14 cellular contexts compared by ENCODE assay signal in the genomic region with DNA sequence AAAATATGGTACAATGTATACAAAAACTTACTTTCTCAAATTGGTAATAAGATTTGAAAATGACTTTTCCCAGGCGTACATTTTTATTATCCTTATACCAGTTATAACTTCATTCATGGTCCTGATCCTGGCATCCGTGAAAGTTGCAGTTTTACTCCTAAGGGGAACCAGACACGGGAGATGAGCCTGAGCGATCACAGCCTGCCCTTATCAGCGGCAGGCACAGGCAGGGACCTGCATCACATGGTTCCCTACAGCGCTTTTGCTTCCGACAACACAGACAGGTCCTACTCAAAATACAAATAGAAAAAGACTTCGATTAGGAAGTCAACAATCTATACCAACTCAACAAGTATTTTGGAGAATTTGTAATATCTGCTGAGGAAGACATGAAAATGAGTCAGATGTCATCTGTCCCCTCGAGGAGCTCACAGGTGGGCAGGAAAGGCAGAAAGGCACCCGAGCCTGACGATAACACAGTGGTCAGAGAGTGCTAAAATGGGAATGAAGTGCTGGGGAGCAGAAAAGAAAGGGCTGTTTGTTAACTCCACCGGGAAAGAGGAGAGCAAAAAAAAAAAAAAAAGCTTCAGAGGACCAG.
DNase-seq lines count a peak whose midpoint lies in the region; ATAC-seq and TF ChIP-seq lines count a peak whose summit lies in the region.
"Had no signal": no experiment of that assay in that cellular context is flagged by ENCODE, and none has a peak within 500 bp of the region (broad histone marks: within the 10 kb centered on the region; RNA-seq: fewer than 3 reads in every experiment).

No MANE protein-coding gene starts in this region.

- TF ChIP-seq CTCF in MCF 10A (IDR thresholded peaks at IDR 0.05; ENCODE audit: unreplicated experiment) = no peak
- no peak for TF ChIP-seq CTCF in mammary epithelial cell (conservative IDR thresholded peaks at IDR 0.05 in 1 of 2, IDR thresholded peaks at IDR 0.05 in 1 of 2; ENCODE audit: extremely low read depth in 1 of 2, insufficient read depth in 1 of 2, low read depth in 1 of 2, low read length in 2 of 2)
- no peak for TF ChIP-seq CTCF in dorsolateral prefrontal cortex (IDR thresholded peaks at IDR 0.05 in 54 of 56, conservative IDR thresholded peaks at IDR 0.05 in 2 of 56; ENCODE audit: low read depth in 1 of 56, partially characterized antibody in 56 of 56)

- H3K4me1 Mint-ChIP-seq in MCF 10A (ENCODE audit: insufficient read depth, unreplicated experiment) = no peaks in the 10 kb centered on the region

- no peak overlapping the region for H3K4me3 Mint-ChIP-seq in MCF 10A (ENCODE audit: unreplicated experiment)

- H3K27me3 Mint-ChIP-seq in MCF 10A (ENCODE audit: insufficient read depth, unreplicated experiment) = no peaks in the 10 kb centered on the region

- H3K27ac Mint-ChIP-seq in MCF 10A (ENCODE audit: low read depth, unreplicated experiment) = peak overlapping the region; percentile 13

- in situ Hi-C loops in mammary epithelial cell (cut with MboI; ENCODE audit: low sequenced_read_pairs in 2 of 2) = no loop called here

- no peak overlapping the region for H3K27ac ChIP-seq in mammary epithelial cell (ENCODE audit: insufficient read depth, low read depth, low read length)
- H3K27ac ChIP-seq in dorsolateral prefrontal cortex = no peak overlapping the region
- H3K27ac ChIP-seq: 22Rv1, adrenal gland, tibial artery had no signal

- H4K20me1 ChIP-seq in mammary epithelial cell (ENCODE audit: insufficient read depth, low read length) = no peaks in the 10 kb centered on the region

- H3K9me3 Mint-ChIP-seq in MCF 10A (ENCODE audit: unreplicated experiment) = no peaks in the 10 kb centered on the region

- no peaks in the 10 kb centered on the region for H3K9me3 ChIP-seq in mammary epithelial cell (replicated peaks; ENCODE audit: insufficient read depth, low read length)
- H3K9me3 ChIP-seq: adrenal gland, tibial artery had no signal

- H3K27me3 ChIP-seq in mammary epithelial cell (ENCODE audit: insufficient read depth, low read length) (no peaks in the 10 kb centered on the region), dorsolateral prefrontal cortex (peaks cover 0 to 3% (median 0%) of the 10 kb centered on the region in 45 donors)
- H3K27me3 ChIP-seq: adrenal gland, tibial artery had no signal

- ATAC-seq in HG02759 (IDR thresholded peaks at IDR 0.05; ENCODE audit: unreplicated experiment) = peak; percentile 94
- peak; percentile 94 for ATAC-seq in HG03565 (IDR thresholded peaks at IDR 0.05; ENCODE audit: unreplicated experiment)

- H3K4me2 ChIP-seq in mammary epithelial cell (ENCODE audit: insufficient read depth, low read depth, low read length) = no peak overlapping the region

- intact Hi-C loops in MCF 10A (cut with micrococcal nuclease) = no loop called here
- intact Hi-C loops in mammary epithelial cell (cut with micrococcal nuclease) = no loop called here
- intact Hi-C loops in dorsolateral prefrontal cortex (cut with DNase I) = no loop called here

- 90% methylated on average over 12 of the region's 12 CpGs for WGBS in mammary epithelial cell (ENCODE audit: low coverage, missing lambda C conversion rate)

- BruUV-seq in MCF 10A (replicated peaks; lab: Mats Ljungman, UMichigan) = no TSS peak
- BruUV-seq in mammary epithelial cell (replicated peaks; lab: Mats Ljungman, UMichigan) = no TSS peak

- H3K9ac ChIP-seq in mammary epithelial cell (ENCODE audit: insufficient read depth, low read length) = no peak overlapping the region

- H3K4me1 ChIP-seq in mammary epithelial cell (ENCODE audit: insufficient read depth, low read length) = no peaks in the 10 kb centered on the region
- H3K4me1 ChIP-seq: adrenal gland, tibial artery had no signal

- no peaks in the 10 kb centered on the region for H3K79me2 ChIP-seq in mammary epithelial cell (ENCODE audit: insufficient read depth, low read length)

- peaks cover 26% of the 10 kb centered on the region for H3K36me3 Mint-ChIP-seq in MCF 10A (ENCODE audit: insufficient read depth, unreplicated experiment)

- dilution Hi-C loops in mammary epithelial cell (cut with HindIII; ENCODE audit: low sequenced_read_pairs) = no loop called here

- H3K36me3 ChIP-seq in mammary epithelial cell (ENCODE audit: insufficient read depth, low read length) = no peaks in the 10 kb centered on the region
- H3K36me3 ChIP-seq: adrenal gland had no signal

- POLR2A ChIA-PET in MCF 10A (lab: Yijun Ruan, JAX) = no interaction called here

- H3K4me3 ChIP-seq in mammary epithelial cell (replicated peaks in 1 of 3; ENCODE audit: insufficient read depth in 1 of 3, low read depth in 2 of 3, low read length in 3 of 3) (no peak overlapping the region), dorsolateral prefrontal cortex (no peak overlapping the region)
- H3K4me3 ChIP-seq: adrenal gland, tibial artery had no signal

- H2AFZ ChIP-seq in mammary epithelial cell (ENCODE audit: low read depth, low read length) = no peak overlapping the region

- CTCF ChIA-PET in MCF 10A (lab: Yijun Ruan, JAX) = interaction anchor here (0.7 to 2.7 kb wide), 3 partner anchors 16 to 268 kb away, joined by 3 to 13 read pairs (median 5); no protein-coding TSS in a partner anchor
- CTCF ChIA-PET in mammary epithelial cell (lab: Charles Lee; ENCODE audit: low non-redundant PET) = no interaction called here

- DNase-seq in MCF 10A (ENCODE audit: unreplicated experiment) = no peak
- no peak for DNase-seq in mammary epithelial cell
- DNase-seq in NCI-H226 = no peak
- no peak for DNase-seq in dorsolateral prefrontal cortex
- DNase-seq in NCI-H446 (lab: John Stamatoyannopoulos, UW) = no peak
- no peak for DNase-seq in central memory CD4-positive, alpha-beta T cell
- DNase-seq: activated CD4-positive, alpha-beta T cell treated with anti-CD3 and anti-CD28 coated beads, Interleukin-2, amount 50 U/mL, for 48 hours; adrenal gland; NCI-H146; stimulated activated CD4-positive, alpha-beta T cell treated with anti-CD3 and anti-CD28 coated beads, Interleukin-4, amount 100 ng/mL, for 4 hours; tibial artery had no signal
